Comparison of ENCODE assay signal across 18 cellular contexts in genomic region chr2:72984172-72984671, GRCh38.
DNase-seq lines count a peak whose midpoint lies in the region; ATAC-seq and TF ChIP-seq lines count a peak whose summit lies in the region.
"Had no signal": no experiment of that assay in that cellular context is flagged by ENCODE, and none has a peak within 500 bp of the region (broad histone marks: within the 10 kb centered on the region; RNA-seq: fewer than 3 reads in every experiment).

No MANE protein-coding gene starts in this region.

- H3K4me1 ChIP-seq in heart left ventricle, result peaks cover 0 to 67% (median 39%) of the 10 kb centered on the region in 12 donors
- H3K4me1 ChIP-seq in mucosa of descending colon (ENCODE audit: low read depth), result no peaks in the 10 kb centered on the region
- H3K4me1 ChIP-seq in stomach, result peaks cover 20 to 43% (median 38%) of the 10 kb centered on the region in 4 donors
- H3K4me1 ChIP-seq in foreskin keratinocyte, result no peaks in the 10 kb centered on the region

- DNase-seq in heart left ventricle (peak; percentile 67 to 87 (median 75)), mucosa of descending colon (no peak), stomach (peak; percentile 77), foreskin keratinocyte (no peak), endothelial cell (ENCODE audit: low spot score) (no peak)
- DNase-seq: activated CD4-positive, alpha-beta T cell treated with anti-CD3 and anti-CD28 coated beads for 36 hours; activated gamma-delta T cell treated with Interleukin-2 at 50 U/mL for 16 hours; Kasumi-1; left lung; PC-3; SK-N-SH; stimulated activated CD4-positive, alpha-beta T cell treated with anti-CD3 and anti-CD28 coated beads, Interleukin-12 subunit alpha, Interleukin-12 subunit beta, amount 100 ng/mL, for 4 hours; T1000 had no signal

- TF ChIP-seq CTCF in heart left ventricle (IDR thresholded peaks at IDR 0.05) (no peak), mucosa of descending colon (IDR thresholded peaks at IDR 0.05) (no peak), stomach (IDR thresholded peaks at IDR 0.05) (no peak), foreskin keratinocyte (conservative IDR thresholded peaks at IDR 0.05) (no peak), endothelial cell (IDR thresholded peaks at IDR 0.05; ENCODE audit: unreplicated experiment) (no peak)

- H3K36me3 ChIP-seq in heart left ventricle, result peaks cover 0 to 18% (median 4%) of the 10 kb centered on the region in 9 donors
- H3K36me3 ChIP-seq in mucosa of descending colon (ENCODE audit: low read depth), result no peaks in the 10 kb centered on the region
- H3K36me3 ChIP-seq in stomach, result peaks cover 4 to 31% (median 16%) of the 10 kb centered on the region in 4 donors

- peaks cover 3% of the 10 kb centered on the region for H3K27me3 Mint-ChIP-seq in endothelial cell (ENCODE audit: unreplicated experiment)
- H3K27me3 Mint-ChIP-seq: activated CD4-positive, alpha-beta T cell treated with anti-CD3 and anti-CD28 coated beads for 36 hours; B cell had no signal

- H3K27me3 ChIP-seq in heart left ventricle, result no peaks in the 10 kb centered on the region
- no peaks in the 10 kb centered on the region for H3K27me3 ChIP-seq in stomach
- H3K27me3 ChIP-seq in foreskin keratinocyte, result no peaks in the 10 kb centered on the region
- H3K27me3 ChIP-seq: left lung had no signal

- 32 to 51% (median 46%) methylated on average over 5 to 7 of the region's 7 CpGs for WGBS in heart left ventricle, 4 donors
- WGBS in stomach, 5 donors, result 31 to 67% (median 47%) methylated on average over 6 to 7 of the region's 7 CpGs

- no peaks in the 10 kb centered on the region for H3K9me3 Mint-ChIP-seq in endothelial cell (ENCODE audit: unreplicated experiment)

- TF ChIP-seq POLR2A in heart left ventricle (IDR thresholded peaks at IDR 0.05) (no peak), stomach (IDR thresholded peaks at IDR 0.05) (no peak)

- ATAC-seq in heart left ventricle (peak; percentile 94 to 97 (median 96)), mucosa of descending colon (peak; percentile 13), GM18502 (IDR thresholded peaks at IDR 0.05; ENCODE audit: poor library complexity, unreplicated experiment) (no peak), foreskin keratinocyte (no peak), GM19467 (IDR thresholded peaks at IDR 0.05; ENCODE audit: unreplicated experiment) (no peak)
- ATAC-seq: activated CD4-positive, alpha-beta T cell treated with anti-CD3 and anti-CD28 coated beads for 36 hours; left lung; PC-3 had no signal

- H3K27ac ChIP-seq in angular gyrus (ENCODE audit: low read depth, low read length) (peak overlapping the region; percentile 53), heart left ventricle (peak overlapping the region; percentile 27 to 96 (median 84)), stomach (peak overlapping the region; percentile 23 to 72 (median 65)), foreskin keratinocyte (no peak overlapping the region)
- H3K27ac ChIP-seq: left lung, parathyroid adenoma had no signal

- H3K27ac Mint-ChIP-seq in endothelial cell (ENCODE audit: unreplicated experiment), result no peak overlapping the region
- H3K27ac Mint-ChIP-seq: activated CD4-positive, alpha-beta T cell treated with anti-CD3 and anti-CD28 coated beads for 36 hours; B cell had no signal

- intact Hi-C loops in heart left ventricle (cut with DNase I) (no loop called here), mucosa of descending colon (cut with DNase I, micrococcal nuclease) (no loop called here), stomach (cut with DNase I; ENCODE audit: low total_unique reads) (no loop called here)

- H3K4me3 Mint-ChIP-seq in endothelial cell (ENCODE audit: unreplicated experiment), result no peak overlapping the region
- H3K4me3 Mint-ChIP-seq: activated CD4-positive, alpha-beta T cell treated with anti-CD3 and anti-CD28 coated beads for 36 hours; B cell had no signal

- no peak for TF ChIP-seq EP300 in stomach (IDR thresholded peaks at IDR 0.05)

- no peak overlapping the region for H3K4me3 ChIP-seq in heart left ventricle
- no peak overlapping the region for H3K4me3 ChIP-seq in mucosa of descending colon
- H3K4me3 ChIP-seq in stomach, result no peak overlapping the region
- H3K4me3 ChIP-seq: left lung had no signal

- no peaks in the 10 kb centered on the region for H3K9me3 ChIP-seq in heart left ventricle
- H3K9me3 ChIP-seq in mucosa of descending colon, result no peaks in the 10 kb centered on the region
- H3K9me3 ChIP-seq in stomach, result no peaks in the 10 kb centered on the region
- H3K9me3 ChIP-seq: left lung, SK-N-SH had no signal

- peaks cover 17% of the 10 kb centered on the region for H3K36me3 Mint-ChIP-seq in endothelial cell (ENCODE audit: low read depth, unreplicated experiment)

- H3K4me1 Mint-ChIP-seq in endothelial cell (ENCODE audit: unreplicated experiment), result peaks cover 6% of the 10 kb centered on the region
- H3K4me1 Mint-ChIP-seq: activated CD4-positive, alpha-beta T cell treated with anti-CD3 and anti-CD28 coated beads for 36 hours had no signal

Comparison
In these comparisons a context has a peak if more than half of its experiments do, and no peak if none do; other contexts are left out.
1. ATAC-seq: peak in heart left ventricle (4 of 4) and mucosa of descending colon (single experiment); none in GM18502 (single experiment), foreskin keratinocyte (single experiment) and GM19467 (single experiment).
2. DNase-seq: peak in heart left ventricle (5 of 5) and stomach (single experiment); none in mucosa of descending colon (0 of 3), foreskin keratinocyte (0 of 2) and endothelial cell (single experiment).